ENCODE assay signal across 1 cellular context in the genomic region with DNA sequence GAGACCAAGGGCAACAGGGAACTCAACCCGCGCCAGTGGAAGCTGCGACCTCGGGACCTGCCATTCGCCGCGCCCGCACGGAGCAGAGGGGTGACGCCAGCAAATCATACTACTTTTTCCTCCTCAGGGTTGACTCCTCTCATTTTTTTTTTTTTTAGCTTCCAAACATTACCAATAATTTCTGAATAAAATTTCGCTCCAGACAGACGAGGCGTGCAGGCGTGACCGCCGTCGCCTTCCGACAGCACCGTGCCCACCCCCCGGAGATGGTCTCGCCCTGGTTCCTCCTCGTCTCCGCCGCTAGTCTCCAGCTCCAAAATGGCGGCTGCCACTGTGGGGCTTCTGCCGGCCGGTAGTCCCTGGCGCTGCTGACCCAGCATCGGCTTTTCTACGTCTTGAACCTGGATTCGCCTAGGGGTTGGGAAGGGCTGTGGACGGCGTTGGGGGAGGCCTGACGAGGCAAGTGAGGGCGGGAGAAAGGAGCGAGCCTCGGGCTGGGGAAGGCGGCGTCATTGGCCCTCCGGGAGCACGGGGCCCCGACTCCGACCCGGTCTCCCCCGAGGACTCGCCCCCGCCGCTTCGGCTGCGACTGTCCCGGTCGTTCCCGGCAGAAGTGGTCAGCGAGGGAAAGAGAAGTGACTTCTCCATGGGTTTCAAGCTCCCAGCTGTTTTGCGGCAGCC.
A peak's percentile ranks its signal among the peaks of the same experiment; 100 is the strongest.
TF ChIP-seq lines count a peak whose summit lies in the region.

Gene CPSF2 (plus strand): TSS at position 300 of the 681 bp plus-strand sequence. CDS start 9,016 bp downstream, outside the sequence.
Gene NDUFB1 (minus strand): TSS at position 37 of the 681 bp plus-strand sequence. CDS start 4,069 bp downstream, outside the sequence.

TF ChIP-seq in SK-N-SH, 30 proteins besides CTCF, POLR2A, EP300 and RAD21 (continued from another document):
- TF ChIP-seq USF2 (IDR thresholded peaks at IDR 0.05; ENCODE audit: borderline replicate concordance, low read depth, low read length) (no peak), REST (IDR thresholded peaks at IDR 0.05; ENCODE audit: low read depth, low read length) (peak; percentile 75), POLR2AphosphoS5 (IDR thresholded peaks at IDR 0.05; ENCODE audit: low read depth, low read length) (peak; percentile 94), TEAD4 (IDR thresholded peaks at IDR 0.05; ENCODE audit: borderline replicate concordance, insufficient read depth) (0 out of 2 replicates have a peak, but pooled peaks have one; percentile 10), CHD2 (IDR thresholded peaks at IDR 0.05; ENCODE audit: low read length, partially characterized antibody) (no peak), FOXM1 (IDR thresholded peaks at IDR 0.05; ENCODE audit: low read depth) (no peak), EZH2phosphoT487 (IDR thresholded peaks at IDR 0.05; ENCODE audit: borderline replicate concordance, low read depth) (no peak), FOSL2 (IDR thresholded peaks at IDR 0.05; ENCODE audit: borderline replicate concordance, low read depth) (no peak), YY1 (IDR thresholded peaks at IDR 0.05; ENCODE audit: low read depth) (peak; percentile 98), SMC3 (IDR thresholded peaks at IDR 0.05; ENCODE audit: low read depth, low read length) (no peak), MXI1 (IDR thresholded peaks at IDR 0.05; ENCODE audit: low read depth, low read length) (no peak; the same call in 1 of the 2 replicates), MEF2A (IDR thresholded peaks at IDR 0.05; ENCODE audit: borderline replicate concordance, low read depth) (no peak)
- TF ChIP-seq, protein P1, sequence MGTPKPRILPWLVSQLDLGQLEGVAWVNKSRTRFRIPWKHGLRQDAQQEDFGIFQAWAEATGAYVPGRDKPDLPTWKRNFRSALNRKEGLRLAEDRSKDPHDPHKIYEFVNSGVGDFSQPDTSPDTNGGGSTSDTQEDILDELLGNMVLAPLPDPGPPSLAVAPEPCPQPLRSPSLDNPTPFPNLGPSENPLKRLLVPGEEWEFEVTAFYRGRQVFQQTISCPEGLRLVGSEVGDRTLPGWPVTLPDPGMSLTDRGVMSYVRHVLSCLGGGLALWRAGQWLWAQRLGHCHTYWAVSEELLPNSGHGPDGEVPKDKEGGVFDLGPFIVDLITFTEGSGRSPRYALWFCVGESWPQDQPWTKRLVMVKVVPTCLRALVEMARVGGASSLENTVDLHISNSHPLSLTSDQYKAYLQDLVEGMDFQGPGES (IDR thresholded peaks at IDR 0.05; ENCODE audit: low read depth, low read length): no peak
- TF ChIP-seq, protein P2, sequence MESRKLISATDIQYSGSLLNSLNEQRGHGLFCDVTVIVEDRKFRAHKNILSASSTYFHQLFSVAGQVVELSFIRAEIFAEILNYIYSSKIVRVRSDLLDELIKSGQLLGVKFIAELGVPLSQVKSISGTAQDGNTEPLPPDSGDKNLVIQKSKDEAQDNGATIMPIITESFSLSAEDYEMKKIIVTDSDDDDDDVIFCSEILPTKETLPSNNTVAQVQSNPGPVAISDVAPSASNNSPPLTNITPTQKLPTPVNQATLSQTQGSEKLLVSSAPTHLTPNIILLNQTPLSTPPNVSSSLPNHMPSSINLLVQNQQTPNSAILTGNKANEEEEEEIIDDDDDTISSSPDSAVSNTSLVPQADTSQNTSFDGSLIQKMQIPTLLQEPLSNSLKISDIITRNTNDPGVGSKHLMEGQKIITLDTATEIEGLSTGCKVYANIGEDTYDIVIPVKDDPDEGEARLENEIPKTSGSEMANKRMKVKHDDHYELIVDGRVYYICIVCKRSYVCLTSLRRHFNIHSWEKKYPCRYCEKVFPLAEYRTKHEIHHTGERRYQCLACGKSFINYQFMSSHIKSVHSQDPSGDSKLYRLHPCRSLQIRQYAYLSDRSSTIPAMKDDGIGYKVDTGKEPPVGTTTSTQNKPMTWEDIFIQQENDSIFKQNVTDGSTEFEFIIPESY (IDR thresholded peaks at IDR 0.05; ENCODE audit: borderline replicate concordance, low read depth): no peak
TF ChIP-seq in SK-N-SH: peak in this region for 8.
